In genomic region chr14:50823051-50823762, GRCh38 we compare ENCODE assay signal across 1 cellular context.
TF ChIP-seq lines count a peak whose summit lies in the region.

No MANE protein-coding gene starts in this region.

TF ChIP-seq in WTC11, 78 proteins besides CTCF, POLR2A, EP300 and RAD21 (continued from another document):
- no peak for TF ChIP-seq ZNF281 (CRISPR knock-in tag; IDR thresholded peaks at IDR 0.05)
